Comparison of ENCODE assay signal across 1 cellular context in genomic region chr15:101309436-101310162, GRCh38.
TF ChIP-seq lines count a peak whose summit lies in the region.

No MANE protein-coding gene starts in this region.

TF ChIP-seq in H1, 55 proteins besides CTCF, POLR2A, EP300 and RAD21:
- TF ChIP-seq CEBPB (IDR thresholded peaks at IDR 0.05; ENCODE audit: low read depth, low read length): no peak
- no peak for TF ChIP-seq HDAC6 (IDR thresholded peaks at IDR 0.05; ENCODE audit: low read depth, low read length)
- no peak for TF ChIP-seq KDM5A (IDR thresholded peaks at IDR 0.05; ENCODE audit: low read length)
- TF ChIP-seq RBBP5 (IDR thresholded peaks at IDR 0.05; ENCODE audit: borderline replicate concordance, low read depth, low read length): no peak
- TF ChIP-seq NRF1 (IDR thresholded peaks at IDR 0.05; ENCODE audit: low read depth, low read length): no peak
- TF ChIP-seq SIN3A (conservative IDR thresholded peaks at IDR 0.05 in 1 of 2, IDR thresholded peaks at IDR 0.05 in 1 of 2; ENCODE audit: low read depth in 1 of 2, low read length in 2 of 2): no peak
